Comparison of ENCODE assay signal across 8 cellular contexts in the genomic region with DNA sequence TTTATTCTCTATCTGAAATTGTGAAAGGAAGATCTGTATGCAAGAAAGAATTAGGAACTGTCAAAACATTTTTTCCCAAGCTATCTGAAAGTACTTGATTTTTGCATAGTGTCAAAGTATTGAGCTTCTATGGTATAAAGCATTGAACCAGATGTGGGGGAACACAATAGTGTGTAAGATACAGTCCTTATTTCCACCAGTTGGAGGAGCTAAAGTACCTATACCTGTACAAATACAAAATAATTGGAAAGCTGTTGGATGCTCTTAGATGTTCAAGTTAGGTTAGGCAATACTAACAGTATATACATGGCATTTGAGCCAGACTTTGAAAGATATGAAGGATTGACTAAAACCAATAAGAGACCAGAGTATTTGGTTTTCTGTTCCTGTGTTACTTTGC.
DNase-seq lines count a peak whose midpoint lies in the region; ATAC-seq and TF ChIP-seq lines count a peak whose summit lies in the region.

No MANE protein-coding gene starts in this region.

- POLR2A ChIA-PET in activated CD4-positive, alpha-beta T cell treated with anti-CD3 and anti-CD28 coated beads, Interleukin-2, amount 10 ng/mL, durations not matched to agents 7 days and 5 days (lab: Charles Lee): no interaction called here

- H3K4me3 Mint-ChIP-seq in activated CD4-positive, alpha-beta T cell treated with anti-CD3 and anti-CD28 coated beads, Interleukin-2, amount 10 ng/mL, durations not matched to agents 7 days and 5 days: no peak overlapping the region

- no peak overlapping the region for H3K4me3 ChIP-seq in right lobe of liver

- no peak for TF ChIP-seq POLR2A in right lobe of liver (IDR thresholded peaks at IDR 0.05)

- DNase-seq in NOMO-1 treated with DMSO at 0.1 percent for 48 hours (lab: John Stamatoyannopoulos, UW; ENCODE audit: unreplicated experiment) (peak; percentile 68), NOMO-1 treated with dmso at 0.1 percent for 144 hours (lab: John Stamatoyannopoulos, UW; ENCODE audit: unreplicated experiment) (no peak), SKM-1 (lab: John Stamatoyannopoulos, UW; ENCODE audit: unreplicated experiment) (peak; percentile 13), right lobe of liver (no peak)
- DNase-seq in activated CD4-positive, alpha-beta T cell treated with anti-CD3 and anti-CD28 coated beads, Interleukin-2, amount 10 ng/mL, durations not matched to agents 7 days and 5 days: no peak
- DNase-seq in activated naive CD4-positive, alpha-beta T cell (lab: John Stamatoyannopoulos, UW): no peak
- no peak for DNase-seq in activated CD4-positive, alpha-beta T cell treated with anti-CD3 and anti-CD28 coated beads for 4 hours

- no peaks in the 10 kb centered on the region for H3K27me3 ChIP-seq in right lobe of liver

- H3K36me3 ChIP-seq in right lobe of liver: no peaks in the 10 kb centered on the region

- peaks cover 3% of the 10 kb centered on the region for H3K27me3 Mint-ChIP-seq in activated CD4-positive, alpha-beta T cell treated with anti-CD3 and anti-CD28 coated beads, Interleukin-2, amount 10 ng/mL, durations not matched to agents 7 days and 5 days

- no peak overlapping the region for H3K27ac ChIP-seq in right lobe of liver

- H3K4me1 Mint-ChIP-seq in activated CD4-positive, alpha-beta T cell treated with anti-CD3 and anti-CD28 coated beads, Interleukin-2, amount 10 ng/mL, durations not matched to agents 7 days and 5 days: no peaks in the 10 kb centered on the region

- intact Hi-C loops in right lobe of liver (cut with DNase I): no loop called here

- H3K9me3 ChIP-seq in right lobe of liver: no peaks in the 10 kb centered on the region

- ATAC-seq in HG02938 (IDR thresholded peaks at IDR 0.05; ENCODE audit: unreplicated experiment) (peak; percentile 89), right lobe of liver (peak; percentile 47 to 59 (median 54))

- no peak overlapping the region for H3K27ac Mint-ChIP-seq in activated CD4-positive, alpha-beta T cell treated with anti-CD3 and anti-CD28 coated beads, Interleukin-2, amount 10 ng/mL, durations not matched to agents 7 days and 5 days

- TF ChIP-seq CTCF in right lobe of liver (IDR thresholded peaks at IDR 0.05): peak; percentile 26 to 36 (median 30)

- no peaks in the 10 kb centered on the region for H3K9me3 Mint-ChIP-seq in activated CD4-positive, alpha-beta T cell treated with anti-CD3 and anti-CD28 coated beads, Interleukin-2, amount 10 ng/mL, durations not matched to agents 7 days and 5 days

- CTCF ChIA-PET in activated CD4-positive, alpha-beta T cell treated with anti-CD3 and anti-CD28 coated beads, Interleukin-2, amount 10 ng/mL, durations not matched to agents 7 days and 5 days (lab: Charles Lee): interaction anchor here (0.7 to 1.5 kb wide), 2 partner anchors 30 to 318 kb away, joined by 3 to 4 read pairs; no protein-coding TSS in a partner anchor

- no peaks in the 10 kb centered on the region for H3K36me3 Mint-ChIP-seq in activated CD4-positive, alpha-beta T cell treated with anti-CD3 and anti-CD28 coated beads, Interleukin-2, amount 10 ng/mL, durations not matched to agents 7 days and 5 days (ENCODE audit: low read depth)

- H3K4me1 ChIP-seq in right lobe of liver: no peaks in the 10 kb centered on the region

Comparison
In these comparisons a context has a peak if more than half of its experiments do, and no peak if none do; other contexts are left out.
1. DNase-seq: peak in NOMO-1 treated with DMSO at 0.1 percent for 48 hours (single experiment) and SKM-1 (single experiment); none in NOMO-1 treated with dmso at 0.1 percent for 144 hours (single experiment), right lobe of liver (0 of 3), activated CD4-positive, alpha-beta T cell treated with anti-CD3 and anti-CD28 coated beads, Interleukin-2, amount 10 ng/mL, durations not matched to agents 7 days and 5 days (single experiment), activated naive CD4-positive, alpha-beta T cell (0 of 4) and activated CD4-positive, alpha-beta T cell treated with anti-CD3 and anti-CD28 coated beads for 4 hours (0 of 2).